In the genomic region with DNA sequence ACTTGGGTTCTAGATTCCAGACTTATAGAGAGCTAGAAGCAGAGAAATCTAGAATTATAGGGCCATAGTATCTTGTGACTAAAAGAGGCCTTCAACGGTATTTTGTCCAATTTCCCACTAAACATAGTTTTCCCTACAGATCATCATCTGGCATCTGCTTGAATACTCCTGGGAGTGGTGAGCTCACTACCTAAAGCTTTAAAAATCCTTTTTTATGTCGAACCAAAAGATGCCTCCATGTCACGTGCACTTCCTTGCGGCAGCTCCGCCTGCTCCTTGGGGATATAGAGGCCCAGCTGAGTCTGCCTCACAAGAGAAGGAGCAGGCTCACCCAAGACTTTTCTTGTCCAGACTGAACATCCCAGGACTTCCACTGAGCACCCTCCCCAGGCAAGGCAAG, we compare ENCODE assay signal across 1 cellular context.
TF ChIP-seq lines count a peak whose summit lies in the region.

No MANE protein-coding gene starts in this region.

TF ChIP-seq in K562, 482 proteins besides CTCF, POLR2A, EP300 and RAD21:
- TF ChIP-seq RBM25 (IDR thresholded peaks at IDR 0.05; ENCODE audit: low read depth, low read length, severe bottlenecking) (peak; percentile 9), PCBP2 (IDR thresholded peaks at IDR 0.05; ENCODE audit: low read depth, low read length, poor library complexity, severe bottlenecking) (no peak)
TF ChIP-seq in K562: peak in this region for 1.
